1 cellular context compared by ENCODE assay signal in the genomic region with DNA sequence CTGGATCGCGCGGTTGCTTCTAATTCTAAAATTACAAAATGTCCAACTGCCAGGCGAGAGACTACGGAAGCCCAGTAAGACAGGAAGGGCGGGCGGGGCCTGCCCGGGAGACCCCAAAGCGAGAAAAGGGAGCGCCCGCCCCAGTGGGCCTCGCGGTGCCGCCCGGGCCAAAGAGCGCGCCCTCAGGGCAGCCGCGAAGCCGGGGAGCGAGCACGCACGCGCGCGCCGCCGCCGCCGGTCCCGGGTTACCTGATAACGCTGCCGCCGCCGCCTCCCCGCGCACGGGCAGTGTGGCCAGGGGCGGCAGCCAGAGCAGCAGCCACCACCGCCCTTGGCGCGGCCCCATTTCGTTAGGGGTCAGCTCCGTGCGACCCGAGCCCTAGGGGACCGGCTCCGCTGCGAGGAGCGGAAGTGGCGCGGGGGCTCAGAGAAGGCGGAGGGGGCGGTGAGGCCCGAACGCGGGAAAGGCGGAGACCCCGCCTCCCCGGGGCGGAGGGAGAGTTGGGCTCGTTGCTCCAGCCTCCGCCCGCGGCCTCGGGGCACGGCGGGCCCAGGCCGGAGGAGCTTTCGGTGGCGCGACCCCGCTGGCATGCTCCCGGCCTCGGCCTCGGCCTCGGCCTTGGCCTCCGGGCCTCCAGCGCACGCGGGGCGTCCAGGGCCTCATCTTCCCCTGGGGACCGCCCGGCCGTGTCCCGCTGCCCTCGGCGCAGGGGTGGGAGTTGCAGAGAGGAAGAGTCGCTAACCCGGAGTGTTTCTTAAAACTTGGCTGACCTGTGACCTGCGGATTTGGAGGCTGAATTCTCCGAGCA.
TF ChIP-seq lines count a peak whose summit lies in the region.

A gene with protein sequence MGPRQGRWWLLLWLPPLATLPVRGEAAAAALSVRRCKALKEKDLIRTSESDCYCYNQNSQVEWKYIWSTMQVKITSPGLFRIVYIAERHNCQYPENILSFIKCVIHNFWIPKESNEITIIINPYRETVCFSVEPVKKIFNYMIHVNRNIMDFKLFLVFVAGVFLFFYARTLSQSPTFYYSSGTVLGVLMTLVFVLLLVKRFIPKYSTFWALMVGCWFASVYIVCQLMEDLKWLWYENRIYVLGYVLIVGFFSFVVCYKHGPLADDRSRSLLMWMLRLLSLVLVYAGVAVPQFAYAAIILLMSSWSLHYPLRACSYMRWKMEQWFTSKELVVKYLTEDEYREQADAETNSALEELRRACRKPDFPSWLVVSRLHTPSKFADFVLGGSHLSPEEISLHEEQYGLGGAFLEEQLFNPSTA (minus strand): TSS at position 413 of the 809 bp plus-strand sequence. CDS start 67 bp downstream, at position 346.

TF ChIP-seq in WTC11, 78 proteins besides CTCF, POLR2A, EP300 and RAD21 (continued from another document and continues in another):
- TF ChIP-seq, protein P1, sequence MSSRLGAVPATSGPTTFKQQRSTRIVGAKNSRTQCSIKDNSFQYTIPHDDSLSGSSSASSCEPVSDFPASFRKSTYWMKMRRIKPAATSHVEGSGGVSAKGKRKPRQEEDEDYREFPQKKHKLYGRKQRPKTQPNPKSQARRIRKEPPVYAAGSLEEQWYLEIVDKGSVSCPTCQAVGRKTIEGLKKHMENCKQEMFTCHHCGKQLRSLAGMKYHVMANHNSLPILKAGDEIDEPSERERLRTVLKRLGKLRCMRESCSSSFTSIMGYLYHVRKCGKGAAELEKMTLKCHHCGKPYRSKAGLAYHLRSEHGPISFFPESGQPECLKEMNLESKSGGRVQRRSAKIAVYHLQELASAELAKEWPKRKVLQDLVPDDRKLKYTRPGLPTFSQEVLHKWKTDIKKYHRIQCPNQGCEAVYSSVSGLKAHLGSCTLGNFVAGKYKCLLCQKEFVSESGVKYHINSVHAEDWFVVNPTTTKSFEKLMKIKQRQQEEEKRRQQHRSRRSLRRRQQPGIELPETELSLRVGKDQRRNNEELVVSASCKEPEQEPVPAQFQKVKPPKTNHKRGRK (CRISPR knock-in tag; IDR thresholded peaks at IDR 0.05; ENCODE audit: borderline replicate concordance) = no peak
- TF ChIP-seq ZNF317 (CRISPR knock-in tag; IDR thresholded peaks at IDR 0.05; ENCODE audit: borderline replicate concordance, low read depth) (no peak), ZNF396 (CRISPR knock-in tag; IDR thresholded peaks at IDR 0.05; ENCODE audit: borderline replicate concordance) (no peak), NR3C1 (CRISPR knock-in tag; conservative IDR thresholded peaks at IDR 0.05; ENCODE audit: low read depth) (peak; percentile 64; the same call in 1 of the 2 replicates), ESRRA (CRISPR knock-in tag; IDR thresholded peaks at IDR 0.05; ENCODE audit: borderline replicate concordance) (peak; percentile 67; the same call in 1 of the 2 replicates), MYBL2 (CRISPR knock-in tag; IDR thresholded peaks at IDR 0.05) (peak; percentile 76), ZNF416 (CRISPR knock-in tag; IDR thresholded peaks at IDR 0.05) (0 out of 2 replicates have a peak, but pooled peaks have one; percentile 77), CREB1 (CRISPR knock-in tag; IDR thresholded peaks at IDR 0.05) (no peak), FOXK1 (CRISPR knock-in tag; IDR thresholded peaks at IDR 0.05) (peak; percentile 77; the same call in 1 of the 2 replicates), ZNF121 (CRISPR knock-in tag; IDR thresholded peaks at IDR 0.05) (peak; percentile 80), MXD4 (CRISPR knock-in tag; IDR thresholded peaks at IDR 0.05; ENCODE audit: borderline replicate concordance) (no peak), ATF1 (CRISPR knock-in tag; IDR thresholded peaks at IDR 0.05) (0 out of 2 replicates have a peak, but pooled peaks have one; percentile 25), ELF4 (CRISPR knock-in tag; IDR thresholded peaks at IDR 0.05; ENCODE audit: low read depth) (peak; percentile 74; the same call in 1 of the 2 replicates), PRRX2 (CRISPR knock-in tag; IDR thresholded peaks at IDR 0.05) (0 out of 2 replicates have a peak, but pooled peaks have one; percentile 19), KAT7 (CRISPR knock-in tag; IDR thresholded peaks at IDR 0.05; ENCODE audit: borderline replicate concordance) (peak; percentile 90), TEAD4 (CRISPR knock-in tag; IDR thresholded peaks at IDR 0.05) (0 out of 2 replicates have a peak, but pooled peaks have one; percentile 60), TEAD1 (CRISPR knock-in tag; IDR thresholded peaks at IDR 0.05) (peak; percentile 67), FOXP1 (CRISPR knock-in tag; IDR thresholded peaks at IDR 0.05; ENCODE audit: borderline replicate concordance) (peak; percentile 96), TP53 (CRISPR knock-in tag; IDR thresholded peaks at IDR 0.05) (peak; percentile 90)
- TF ChIP-seq, protein P2, sequence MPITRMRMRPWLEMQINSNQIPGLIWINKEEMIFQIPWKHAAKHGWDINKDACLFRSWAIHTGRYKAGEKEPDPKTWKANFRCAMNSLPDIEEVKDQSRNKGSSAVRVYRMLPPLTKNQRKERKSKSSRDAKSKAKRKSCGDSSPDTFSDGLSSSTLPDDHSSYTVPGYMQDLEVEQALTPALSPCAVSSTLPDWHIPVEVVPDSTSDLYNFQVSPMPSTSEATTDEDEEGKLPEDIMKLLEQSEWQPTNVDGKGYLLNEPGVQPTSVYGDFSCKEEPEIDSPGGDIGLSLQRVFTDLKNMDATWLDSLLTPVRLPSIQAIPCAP (CRISPR knock-in tag; IDR thresholded peaks at IDR 0.05) = peak; percentile 44; the same call in 1 of the 2 replicates
- TF ChIP-seq, protein P3, sequence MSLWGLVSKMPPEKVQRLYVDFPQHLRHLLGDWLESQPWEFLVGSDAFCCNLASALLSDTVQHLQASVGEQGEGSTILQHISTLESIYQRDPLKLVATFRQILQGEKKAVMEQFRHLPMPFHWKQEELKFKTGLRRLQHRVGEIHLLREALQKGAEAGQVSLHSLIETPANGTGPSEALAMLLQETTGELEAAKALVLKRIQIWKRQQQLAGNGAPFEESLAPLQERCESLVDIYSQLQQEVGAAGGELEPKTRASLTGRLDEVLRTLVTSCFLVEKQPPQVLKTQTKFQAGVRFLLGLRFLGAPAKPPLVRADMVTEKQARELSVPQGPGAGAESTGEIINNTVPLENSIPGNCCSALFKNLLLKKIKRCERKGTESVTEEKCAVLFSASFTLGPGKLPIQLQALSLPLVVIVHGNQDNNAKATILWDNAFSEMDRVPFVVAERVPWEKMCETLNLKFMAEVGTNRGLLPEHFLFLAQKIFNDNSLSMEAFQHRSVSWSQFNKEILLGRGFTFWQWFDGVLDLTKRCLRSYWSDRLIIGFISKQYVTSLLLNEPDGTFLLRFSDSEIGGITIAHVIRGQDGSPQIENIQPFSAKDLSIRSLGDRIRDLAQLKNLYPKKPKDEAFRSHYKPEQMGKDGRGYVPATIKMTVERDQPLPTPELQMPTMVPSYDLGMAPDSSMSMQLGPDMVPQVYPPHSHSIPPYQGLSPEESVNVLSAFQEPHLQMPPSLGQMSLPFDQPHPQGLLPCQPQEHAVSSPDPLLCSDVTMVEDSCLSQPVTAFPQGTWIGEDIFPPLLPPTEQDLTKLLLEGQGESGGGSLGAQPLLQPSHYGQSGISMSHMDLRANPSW (CRISPR knock-in tag; conservative IDR thresholded peaks at IDR 0.05; ENCODE audit: low read depth) = no peak
- TF ChIP-seq, protein P4, sequence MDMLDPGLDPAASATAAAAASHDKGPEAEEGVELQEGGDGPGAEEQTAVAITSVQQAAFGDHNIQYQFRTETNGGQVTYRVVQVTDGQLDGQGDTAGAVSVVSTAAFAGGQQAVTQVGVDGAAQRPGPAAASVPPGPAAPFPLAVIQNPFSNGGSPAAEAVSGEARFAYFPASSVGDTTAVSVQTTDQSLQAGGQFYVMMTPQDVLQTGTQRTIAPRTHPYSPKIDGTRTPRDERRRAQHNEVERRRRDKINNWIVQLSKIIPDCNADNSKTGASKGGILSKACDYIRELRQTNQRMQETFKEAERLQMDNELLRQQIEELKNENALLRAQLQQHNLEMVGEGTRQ (CRISPR knock-in tag; IDR thresholded peaks at IDR 0.05) = peak; percentile 34; the same call in 1 of the 2 replicates
- TF ChIP-seq, protein P5, sequence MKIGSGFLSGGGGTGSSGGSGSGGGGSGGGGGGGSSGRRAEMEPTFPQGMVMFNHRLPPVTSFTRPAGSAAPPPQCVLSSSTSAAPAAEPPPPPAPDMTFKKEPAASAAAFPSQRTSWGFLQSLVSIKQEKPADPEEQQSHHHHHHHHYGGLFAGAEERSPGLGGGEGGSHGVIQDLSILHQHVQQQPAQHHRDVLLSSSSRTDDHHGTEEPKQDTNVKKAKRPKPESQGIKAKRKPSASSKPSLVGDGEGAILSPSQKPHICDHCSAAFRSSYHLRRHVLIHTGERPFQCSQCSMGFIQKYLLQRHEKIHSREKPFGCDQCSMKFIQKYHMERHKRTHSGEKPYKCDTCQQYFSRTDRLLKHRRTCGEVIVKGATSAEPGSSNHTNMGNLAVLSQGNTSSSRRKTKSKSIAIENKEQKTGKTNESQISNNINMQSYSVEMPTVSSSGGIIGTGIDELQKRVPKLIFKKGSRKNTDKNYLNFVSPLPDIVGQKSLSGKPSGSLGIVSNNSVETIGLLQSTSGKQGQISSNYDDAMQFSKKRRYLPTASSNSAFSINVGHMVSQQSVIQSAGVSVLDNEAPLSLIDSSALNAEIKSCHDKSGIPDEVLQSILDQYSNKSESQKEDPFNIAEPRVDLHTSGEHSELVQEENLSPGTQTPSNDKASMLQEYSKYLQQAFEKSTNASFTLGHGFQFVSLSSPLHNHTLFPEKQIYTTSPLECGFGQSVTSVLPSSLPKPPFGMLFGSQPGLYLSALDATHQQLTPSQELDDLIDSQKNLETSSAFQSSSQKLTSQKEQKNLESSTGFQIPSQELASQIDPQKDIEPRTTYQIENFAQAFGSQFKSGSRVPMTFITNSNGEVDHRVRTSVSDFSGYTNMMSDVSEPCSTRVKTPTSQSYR (CRISPR knock-in tag; IDR thresholded peaks at IDR 0.05) = 0 out of 2 replicates have a peak, but pooled peaks have one; percentile 64
- TF ChIP-seq, protein P6, sequence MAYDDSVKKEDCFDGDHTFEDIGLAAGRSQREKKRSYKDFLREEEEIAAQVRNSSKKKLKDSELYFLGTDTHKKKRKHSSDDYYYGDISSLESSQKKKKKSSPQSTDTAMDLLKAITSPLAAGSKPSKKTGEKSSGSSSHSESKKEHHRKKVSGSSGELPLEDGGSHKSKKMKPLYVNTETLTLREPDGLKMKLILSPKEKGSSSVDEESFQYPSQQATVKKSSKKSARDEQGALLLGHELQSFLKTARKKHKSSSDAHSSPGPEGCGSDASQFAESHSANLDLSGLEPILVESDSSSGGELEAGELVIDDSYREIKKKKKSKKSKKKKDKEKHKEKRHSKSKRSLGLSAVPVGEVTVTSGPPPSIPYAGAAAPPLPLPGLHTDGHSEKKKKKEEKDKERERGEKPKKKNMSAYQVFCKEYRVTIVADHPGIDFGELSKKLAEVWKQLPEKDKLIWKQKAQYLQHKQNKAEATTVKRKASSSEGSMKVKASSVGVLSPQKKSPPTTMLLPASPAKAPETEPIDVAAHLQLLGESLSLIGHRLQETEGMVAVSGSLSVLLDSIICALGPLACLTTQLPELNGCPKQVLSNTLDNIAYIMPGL (CRISPR knock-in tag; IDR thresholded peaks at IDR 0.05) = peak; percentile 91
- TF ChIP-seq, protein P7, sequence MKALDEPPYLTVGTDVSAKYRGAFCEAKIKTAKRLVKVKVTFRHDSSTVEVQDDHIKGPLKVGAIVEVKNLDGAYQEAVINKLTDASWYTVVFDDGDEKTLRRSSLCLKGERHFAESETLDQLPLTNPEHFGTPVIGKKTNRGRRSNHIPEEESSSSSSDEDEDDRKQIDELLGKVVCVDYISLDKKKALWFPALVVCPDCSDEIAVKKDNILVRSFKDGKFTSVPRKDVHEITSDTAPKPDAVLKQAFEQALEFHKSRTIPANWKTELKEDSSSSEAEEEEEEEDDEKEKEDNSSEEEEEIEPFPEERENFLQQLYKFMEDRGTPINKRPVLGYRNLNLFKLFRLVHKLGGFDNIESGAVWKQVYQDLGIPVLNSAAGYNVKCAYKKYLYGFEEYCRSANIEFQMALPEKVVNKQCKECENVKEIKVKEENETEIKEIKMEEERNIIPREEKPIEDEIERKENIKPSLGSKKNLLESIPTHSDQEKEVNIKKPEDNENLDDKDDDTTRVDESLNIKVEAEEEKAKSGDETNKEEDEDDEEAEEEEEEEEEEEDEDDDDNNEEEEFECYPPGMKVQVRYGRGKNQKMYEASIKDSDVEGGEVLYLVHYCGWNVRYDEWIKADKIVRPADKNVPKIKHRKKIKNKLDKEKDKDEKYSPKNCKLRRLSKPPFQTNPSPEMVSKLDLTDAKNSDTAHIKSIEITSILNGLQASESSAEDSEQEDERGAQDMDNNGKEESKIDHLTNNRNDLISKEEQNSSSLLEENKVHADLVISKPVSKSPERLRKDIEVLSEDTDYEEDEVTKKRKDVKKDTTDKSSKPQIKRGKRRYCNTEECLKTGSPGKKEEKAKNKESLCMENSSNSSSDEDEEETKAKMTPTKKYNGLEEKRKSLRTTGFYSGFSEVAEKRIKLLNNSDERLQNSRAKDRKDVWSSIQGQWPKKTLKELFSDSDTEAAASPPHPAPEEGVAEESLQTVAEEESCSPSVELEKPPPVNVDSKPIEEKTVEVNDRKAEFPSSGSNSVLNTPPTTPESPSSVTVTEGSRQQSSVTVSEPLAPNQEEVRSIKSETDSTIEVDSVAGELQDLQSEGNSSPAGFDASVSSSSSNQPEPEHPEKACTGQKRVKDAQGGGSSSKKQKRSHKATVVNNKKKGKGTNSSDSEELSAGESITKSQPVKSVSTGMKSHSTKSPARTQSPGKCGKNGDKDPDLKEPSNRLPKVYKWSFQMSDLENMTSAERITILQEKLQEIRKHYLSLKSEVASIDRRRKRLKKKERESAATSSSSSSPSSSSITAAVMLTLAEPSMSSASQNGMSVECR (CRISPR knock-in tag; IDR thresholded peaks at IDR 0.05; ENCODE audit: borderline replicate concordance) = peak; percentile 81
- TF ChIP-seq, protein P8, sequence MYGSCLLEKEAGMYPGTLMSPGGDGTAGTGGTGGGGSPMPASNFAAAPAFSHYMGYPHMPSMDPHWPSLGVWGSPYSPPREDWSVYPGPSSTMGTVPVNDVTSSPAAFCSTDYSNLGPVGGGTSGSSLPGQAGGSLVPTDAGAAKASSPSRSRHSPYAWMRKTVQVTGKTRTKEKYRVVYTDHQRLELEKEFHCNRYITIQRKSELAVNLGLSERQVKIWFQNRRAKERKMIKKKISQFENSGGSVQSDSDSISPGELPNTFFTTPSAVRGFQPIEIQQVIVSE (CRISPR knock-in tag; IDR thresholded peaks at IDR 0.05; ENCODE audit: borderline replicate concordance) = no peak
- TF ChIP-seq, protein P9, sequence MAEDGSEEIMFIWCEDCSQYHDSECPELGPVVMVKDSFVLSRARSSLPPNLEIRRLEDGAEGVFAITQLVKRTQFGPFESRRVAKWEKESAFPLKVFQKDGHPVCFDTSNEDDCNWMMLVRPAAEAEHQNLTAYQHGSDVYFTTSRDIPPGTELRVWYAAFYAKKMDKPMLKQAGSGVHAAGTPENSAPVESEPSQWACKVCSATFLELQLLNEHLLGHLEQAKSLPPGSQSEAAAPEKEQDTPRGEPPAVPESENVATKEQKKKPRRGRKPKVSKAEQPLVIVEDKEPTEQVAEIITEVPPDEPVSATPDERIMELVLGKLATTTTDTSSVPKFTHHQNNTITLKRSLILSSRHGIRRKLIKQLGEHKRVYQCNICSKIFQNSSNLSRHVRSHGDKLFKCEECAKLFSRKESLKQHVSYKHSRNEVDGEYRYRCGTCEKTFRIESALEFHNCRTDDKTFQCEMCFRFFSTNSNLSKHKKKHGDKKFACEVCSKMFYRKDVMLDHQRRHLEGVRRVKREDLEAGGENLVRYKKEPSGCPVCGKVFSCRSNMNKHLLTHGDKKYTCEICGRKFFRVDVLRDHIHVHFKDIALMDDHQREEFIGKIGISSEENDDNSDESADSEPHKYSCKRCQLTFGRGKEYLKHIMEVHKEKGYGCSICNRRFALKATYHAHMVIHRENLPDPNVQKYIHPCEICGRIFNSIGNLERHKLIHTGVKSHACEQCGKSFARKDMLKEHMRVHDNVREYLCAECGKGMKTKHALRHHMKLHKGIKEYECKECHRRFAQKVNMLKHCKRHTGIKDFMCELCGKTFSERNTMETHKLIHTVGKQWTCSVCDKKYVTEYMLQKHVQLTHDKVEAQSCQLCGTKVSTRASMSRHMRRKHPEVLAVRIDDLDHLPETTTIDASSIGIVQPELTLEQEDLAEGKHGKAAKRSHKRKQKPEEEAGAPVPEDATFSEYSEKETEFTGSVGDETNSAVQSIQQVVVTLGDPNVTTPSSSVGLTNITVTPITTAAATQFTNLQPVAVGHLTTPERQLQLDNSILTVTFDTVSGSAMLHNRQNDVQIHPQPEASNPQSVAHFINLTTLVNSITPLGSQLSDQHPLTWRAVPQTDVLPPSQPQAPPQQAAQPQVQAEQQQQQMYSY (CRISPR knock-in tag; IDR thresholded peaks at IDR 0.05) = no peak
